8 cellular contexts compared by ENCODE assay signal in genomic region chr11:59615132-59615636, GRCh38. TPM values are rescaled to one million over a fixed set of nuclear protein-coding genes. Genes with fewer than 3 reads are reported as not detected.
DNase-seq lines count a peak whose midpoint lies in the region; ATAC-seq, FAIRE-seq and TF ChIP-seq lines count a peak whose summit lies in the region.

No MANE protein-coding gene starts in this region.

- H3K36me3 ChIP-seq in BJ (ENCODE audit: control insufficient read depth, insufficient read depth, low read length) = peaks cover under 1% of the 10 kb centered on the region; the same call in 1 of the 2 replicates
- H3K36me3 ChIP-seq in HUES6 (ENCODE audit: control insufficient read depth, insufficient read depth, low read length) = peaks cover 13% of the 10 kb centered on the region
- H3K36me3 ChIP-seq in kidney (ENCODE audit: control insufficient read depth in 1 of 2, insufficient read depth in 2 of 2, low read length in 2 of 2) = peaks cover 1 to 4% of the 10 kb centered on the region in 2 donors

- BruUV-seq in MCF 10A (replicated peaks; lab: Mats Ljungman, UMichigan) = no TSS peak

- H3K9ac ChIP-seq in HUES6 (ENCODE audit: low read length) (peak overlapping the region; percentile 66), kidney (ENCODE audit: low read length in 2 of 2) (peak overlapping the region; percentile 82 to 95)

- peaks cover 36% of the 10 kb centered on the region for H3K36me3 Mint-ChIP-seq in MCF 10A (ENCODE audit: insufficient read depth, unreplicated experiment)

- DNase-seq in BJ (ENCODE audit: low read depth) (no peak), UCSD-AML1 (lab: John Stamatoyannopoulos, UW; ENCODE audit: unreplicated experiment) (peak; percentile 28), MCF 10A (ENCODE audit: unreplicated experiment) (peak; percentile 46), kidney (peak; percentile 90), NOMO-1 treated with dmso at 0.1 percent for 144 hours (lab: John Stamatoyannopoulos, UW; ENCODE audit: unreplicated experiment) (no peak)
- peak; percentile 41 for DNase-seq in stimulated activated CD4-positive, alpha-beta T cell treated with anti-CD3 and anti-CD28 coated beads, Interleukin-15, amount 100 ng/mL, for 48 hours (ENCODE audit: low read depth in 2 of 2)

- CTCF ChIA-PET in BJ (lab: Yijun Ruan, JAX) (interaction anchor here (0.6 to 1.6 kb wide), 4 partner anchors 10 to 78 kb away, joined by 3 to 4 read pairs (median 4); no protein-coding TSS in a partner anchor), MCF 10A (lab: Yijun Ruan, JAX) (interaction anchor here (0.6 to 1.4 kb wide), 8 partner anchors 14 to 1207 kb away, joined by 3 to 6 read pairs (median 3); no protein-coding TSS in a partner anchor)

- peak overlapping the region; percentile 77 for H3K4me3 Mint-ChIP-seq in MCF 10A (ENCODE audit: unreplicated experiment)

- intact Hi-C loops in MCF 10A (cut with micrococcal nuclease) (loop anchor here (1.0 to 5.0 kb wide), 4 partner anchors 14 to 1038 kb away; partner anchors contain the start of genes LPXN and ZFP91), kidney (cut with DNase I) (no loop called here)

- no peaks in the 10 kb centered on the region for H3K9me3 Mint-ChIP-seq in MCF 10A (ENCODE audit: unreplicated experiment)

- TF ChIP-seq CTCF in BJ (IDR thresholded peaks at IDR 0.05; ENCODE audit: insufficient read depth, low read depth, low read length) = no peak
- TF ChIP-seq CTCF in MCF 10A (IDR thresholded peaks at IDR 0.05; ENCODE audit: unreplicated experiment) = no peak
- TF ChIP-seq CTCF in kidney (IDR thresholded peaks at IDR 0.05; ENCODE audit: borderline replicate concordance, extremely low read depth, insufficient read depth) = no peak

- H3K4me1 ChIP-seq in HUES6 (ENCODE audit: control insufficient read depth, insufficient read depth, low read length) (peaks cover 3% of the 10 kb centered on the region; the same call in 1 of the 2 replicates), kidney (ENCODE audit: control insufficient read depth in 1 of 2, insufficient read depth in 1 of 2, low read depth in 1 of 2, low read length in 2 of 2) (peaks cover 20 to 27% of the 10 kb centered on the region in 2 donors)

- peak; percentile 6 for ATAC-seq in GM21360 (IDR thresholded peaks at IDR 0.05; ENCODE audit: unreplicated experiment)

- peak overlapping the region; percentile 28 for H3K27ac Mint-ChIP-seq in MCF 10A (ENCODE audit: low read depth, unreplicated experiment)

- no peaks in the 10 kb centered on the region for H3K27me3 Mint-ChIP-seq in MCF 10A (ENCODE audit: insufficient read depth, unreplicated experiment)

- H3K27ac ChIP-seq in HUES6 (ENCODE audit: low read depth, low read length) (0 out of 2 replicates have a peak overlapping the region, but pooled peaks have one; percentile 50), kidney (ENCODE audit: low read depth in 2 of 2, low read length in 2 of 2) (peak overlapping the region; percentile 93 to 94)

- H3K4me3 ChIP-seq in BJ (ENCODE audit: low read depth, low read length) = peak overlapping the region; percentile 86
- peak overlapping the region; percentile 89 for H3K4me3 ChIP-seq in HUES6 (ENCODE audit: low read depth, low read length)
- H3K4me3 ChIP-seq in kidney (ENCODE audit: low read length in 2 of 2) = peak overlapping the region; percentile 85 to 97

- H3K27me3 ChIP-seq in BJ (ENCODE audit: control insufficient read depth, insufficient read depth, low read length) = no peaks in the 10 kb centered on the region
- H3K27me3 ChIP-seq in HUES6 (ENCODE audit: control insufficient read depth, insufficient read depth, low read length) = no peaks in the 10 kb centered on the region

- H3K4me1 Mint-ChIP-seq in MCF 10A (ENCODE audit: insufficient read depth, unreplicated experiment) = peaks cover 24% of the 10 kb centered on the region

- no peaks in the 10 kb centered on the region for H3K9me3 ChIP-seq in HUES6 (ENCODE audit: control insufficient read depth, insufficient read depth, low read depth, low read length)
- H3K9me3 ChIP-seq in kidney (ENCODE audit: control insufficient read depth in 1 of 2, low read length in 2 of 2) = no peaks in the 10 kb centered on the region

- POLR2A ChIA-PET in BJ (lab: Charles Lee) = interaction anchor here (0.6 to 1.0 kb wide), 2 partner anchors 54 to 1564 kb away, joined by 3 read pairs; partner anchors contain the start of gene PATL1
- POLR2A ChIA-PET in MCF 10A (lab: Yijun Ruan, JAX) = interaction anchor here (0.5 to 7.9 kb wide), 21 partner anchors 9 to 443 kb away, joined by 3 to 85 read pairs (median 7); partner anchors contain the start of genes MRPL16, PATL1 and STX3

- FAIRE-seq in kidney (lab: Jason Lieb, UNC) = no peak

RNA-seq across cellular contexts. Expression of gene OSBP, which starts 0.4 kb away (rescaled TPM):
- polyA plus RNA-seq in BJ (2011; rRNA removed) (10.0 and 16.1 TPM in 2 replicates), kidney (ENCODE audit: insufficient read depth, low read depth, low replicate concordance) (25.9 TPM)
- polyA minus RNA-seq in BJ (2011; rRNA and poly(A)+ RNA removed) = 12.5 and 17.4 TPM in 2 replicates
- total RNA-seq in MCF 10A (2022) (73.7 and 76.1 TPM in 2 replicates), kidney (53.8 TPM)

RNA-seq across cellular contexts. Expression of gene PATL1, which starts 53.7 kb away (rescaled TPM):
- 33.6 and 34.3 TPM in 2 replicates for polyA plus RNA-seq in BJ (2011; rRNA removed)
- 14.4 and 16.8 TPM in 2 replicates for polyA minus RNA-seq in BJ (2011; rRNA and poly(A)+ RNA removed)
- 42.6 and 49.6 TPM in 2 replicates for total RNA-seq in MCF 10A (2022)
- 35.4 TPM for total RNA-seq in kidney
- 12.3 TPM for polyA plus RNA-seq in kidney (ENCODE audit: insufficient read depth, low read depth, low replicate concordance)

Comparison
In these comparisons a context has a peak if more than half of its experiments do, and no peak if none do; other contexts are left out.
1. DNase-seq: peak in UCSD-AML1 (single experiment), MCF 10A (single experiment), kidney (single experiment) and stimulated activated CD4-positive, alpha-beta T cell treated with anti-CD3 and anti-CD28 coated beads, Interleukin-15, amount 100 ng/mL, for 48 hours (2 of 2); none in BJ (single experiment) and NOMO-1 treated with dmso at 0.1 percent for 144 hours (single experiment).
2. Peak in every context shown above with its lines, with median percentiles within 50 percentile points of each other: H3K4me3 ChIP-seq.